11 cellular contexts compared by ENCODE assay signal in the genomic region with DNA sequence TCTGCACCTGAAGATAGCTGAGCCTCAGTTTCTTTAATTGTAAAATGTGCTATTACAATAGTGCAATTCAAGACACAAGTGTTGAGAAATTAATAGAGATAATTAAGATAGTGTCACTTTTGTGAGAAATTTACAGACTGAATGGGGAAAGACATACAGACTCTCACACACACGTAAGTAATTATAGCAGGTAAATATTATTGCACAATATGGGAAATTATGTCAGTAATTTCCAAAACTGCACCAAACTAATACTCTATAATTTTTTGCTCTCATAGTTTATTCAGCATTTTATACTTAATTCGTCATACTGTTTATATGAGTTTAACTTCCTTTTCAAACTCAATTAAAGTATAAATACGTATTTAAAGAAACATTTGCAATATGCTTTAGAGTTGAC.
"Had no signal": no experiment of that assay in that cellular context is flagged by ENCODE, and none has a peak within 500 bp of the region (broad histone marks: within the 10 kb centered on the region; RNA-seq: fewer than 3 reads in every experiment).

No MANE protein-coding gene starts in this region.

- H3K9ac ChIP-seq: GM23248 had no signal

- H3K36me3 ChIP-seq: HAP-1 had no signal

- H3K4me2 ChIP-seq: GM23338 had no signal

- H3K27ac ChIP-seq: GM23248 had no signal

- FAIRE-seq: H1, H54 had no signal

- ATAC-seq: GM23338, HCT116 had no signal

- DNase-seq: GM23248, GOT3, H7, H9, HCEC 1CT, HFFc6 had no signal

- H3K4me3 ChIP-seq: GM23248, GM23338, HAP-1 had no signal

- H2AFZ ChIP-seq: GM23248, GM23338 had no signal

- H3K4me1 ChIP-seq: HAP-1 had no signal

- H3K9me3 ChIP-seq: HAP-1 had no signal
